ENCODE assay signal across 21 cellular contexts in the genomic region with DNA sequence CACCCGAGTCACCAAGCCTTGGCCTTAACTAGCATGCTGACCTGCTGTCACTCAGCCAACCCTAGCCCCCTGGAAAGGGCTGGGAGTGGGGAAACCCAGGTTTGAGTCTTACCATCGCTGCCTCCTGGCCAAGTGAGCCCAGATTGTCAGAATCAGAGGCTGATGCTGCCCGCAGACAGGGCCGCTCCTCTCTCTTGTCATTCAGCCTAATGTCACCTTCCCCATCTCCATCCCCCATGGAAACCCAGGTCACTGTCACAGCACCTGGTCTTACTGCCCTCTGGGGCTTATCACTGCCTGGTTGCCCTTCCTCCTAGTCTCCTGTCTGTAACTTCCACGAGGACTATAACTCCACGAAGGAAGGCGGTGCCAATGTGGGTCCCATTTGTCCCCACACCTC.
"Had no signal": no experiment of that assay in that cellular context is flagged by ENCODE, and none has a peak within 500 bp of the region (broad histone marks: within the 10 kb centered on the region; RNA-seq: fewer than 3 reads in every experiment).

No MANE protein-coding gene starts in this region.

- H3K4me1 ChIP-seq: SJSA1 had no signal

- H3K4me3 ChIP-seq: SJSA1, SK-N-MC had no signal

- DNase-seq: KBM-7, MM.1S, NCI-H1092 treated with DMSO at 0.1 percent for 48 hours, NCI-H1436, NCI-H187, NCI-H2029, NCI-H2081 treated with DMSO at 0.1 percent for 48 hours, NCI-H2171, NCI-H226, NCI-H446, NCI-H510A, NCI-H524 treated with DMSO at 0.1 percent for 48 hours, NCI-H69, NCI-H774, SIG-M5 had no signal

- H3K36me3 ChIP-seq: SJSA1 had no signal

- FAIRE-seq: HTR-8/SVneo, RCC 7860 had no signal

- H3K27ac ChIP-seq: HL-60, RWPE1, SJSA1, SK-N-MC had no signal
